In genomic region chr2:118835739-118836410, GRCh38 we compare ENCODE assay signal across 9 cellular contexts. TPM values are rescaled to one million over a fixed set of nuclear protein-coding genes. Genes with fewer than 3 reads are reported as not detected.
DNase-seq lines count a peak whose midpoint lies in the region; ATAC-seq and TF ChIP-seq lines count a peak whose summit lies in the region.
"Had no signal": no experiment of that assay in that cellular context is flagged by ENCODE, and none has a peak within 500 bp of the region (broad histone marks: within the 10 kb centered on the region; RNA-seq: fewer than 3 reads in every experiment).

No MANE protein-coding gene starts in this region.

- TF ChIP-seq CTCF in GM23338 (conservative IDR thresholded peaks at IDR 0.05; ENCODE audit: low read depth in 2 of 2) (no peak), WI38 (IDR thresholded peaks at IDR 0.05; ENCODE audit: low read depth, low read length) (no peak), gastrocnemius medialis (IDR thresholded peaks at IDR 0.05 in 4 of 5, conservative IDR thresholded peaks at IDR 0.05 in 1 of 5) (no peak)

- H3K27ac ChIP-seq in GM23338 (ENCODE audit: low read depth) = no peak overlapping the region
- no peak overlapping the region for H3K27ac ChIP-seq in iPS-18a (ENCODE audit: low read length)
- peak overlapping the region; percentile 77 to 96 (median 92) for H3K27ac ChIP-seq in gastrocnemius medialis

- peak overlapping the region; percentile 91 for H3K4me2 ChIP-seq in GM23338

- H3K36me3 ChIP-seq in GM23338 (ENCODE audit: insufficient read depth) (no peaks in the 10 kb centered on the region), iPS-18a (ENCODE audit: control insufficient read depth, low read depth, low read length) (no peaks in the 10 kb centered on the region), gastrocnemius medialis (no peaks in the 10 kb centered on the region)

- H4K20me1 ChIP-seq in GM23338 (replicated peaks; ENCODE audit: insufficient read depth) = peaks cover 23% of the 10 kb centered on the region

- ATAC-seq in GM23338 = peak; percentile 21
- ATAC-seq in gastrocnemius medialis = peak; percentile 69 to 77
- ATAC-seq in GM19035 (IDR thresholded peaks at IDR 0.05; ENCODE audit: unreplicated experiment) = no peak

- H3K9me3 Mint-ChIP-seq in GM23338 = no peaks in the 10 kb centered on the region; the same call in 1 of the 3 replicates

- H3K9ac ChIP-seq in iPS-18a (ENCODE audit: low read length) = no peak overlapping the region

- peaks cover 46% of the 10 kb centered on the region for H3K4me1 ChIP-seq in GM23338 (ENCODE audit: insufficient read depth)
- peaks cover 9% of the 10 kb centered on the region for H3K4me1 ChIP-seq in iPS-18a (ENCODE audit: control insufficient read depth, low read depth, low read length)
- peaks cover 7 to 36% of the 10 kb centered on the region in 2 donors for H3K4me1 ChIP-seq in gastrocnemius medialis

- peak in 1 of 2 donors; percentile 51 for TF ChIP-seq POLR2A in gastrocnemius medialis (IDR thresholded peaks at IDR 0.05)

- H3K4me3 ChIP-seq in GM23338 (peak overlapping the region; percentile 69), WI38 (ENCODE audit: low read depth, low read length) (0 out of 2 replicates have a peak overlapping the region, but pooled peaks have one; percentile 18), iPS-18a (ENCODE audit: low read length) (peak overlapping the region; percentile 52), gastrocnemius medialis (peak overlapping the region; percentile 73 to 93 (median 76))

- no peak overlapping the region for H3K27ac Mint-ChIP-seq in GM23338

- no peaks in the 10 kb centered on the region for H3K36me3 Mint-ChIP-seq in GM23338 (ENCODE audit: low read depth)

- H2AFZ ChIP-seq in GM23338 = peak overlapping the region; percentile 98

- peaks cover 100% of the 10 kb centered on the region for H3K27me3 Mint-ChIP-seq in GM23338 (ENCODE audit: insufficient read depth, low read depth, poor library complexity)

- in situ Hi-C loops in gastrocnemius medialis (cut with MboI; ENCODE audit: low sequenced_read_pairs in 4 of 4) = no loop called here

- intact Hi-C loops in gastrocnemius medialis (cut with DNase I; ENCODE audit: low total_unique reads) = loop anchor here (5.0 kb wide), 1 partner anchor 1706 kb away; no protein-coding TSS in a partner anchor

- no peaks in the 10 kb centered on the region for H3K9me2 ChIP-seq in GM23338 (ENCODE audit: insufficient read depth)

- H3K79me2 ChIP-seq in GM23338 (replicated peaks; ENCODE audit: insufficient read depth) = no peaks in the 10 kb centered on the region

- DNase-seq in GM23338 (ENCODE audit: low spot score) = peak; percentile 59
- DNase-seq in gastrocnemius medialis = peak in 1 of 2 donors; percentile 77
- no peak for DNase-seq in GDM1 (lab: John Stamatoyannopoulos, UW)
- no peak for DNase-seq in DMS79 (lab: John Stamatoyannopoulos, UW)
- no peak for DNase-seq in COR-L47 (lab: John Stamatoyannopoulos, UW)

- peak overlapping the region; percentile 71 for H3K4me3 Mint-ChIP-seq in GM23338

- H3K9me3 ChIP-seq in iPS-18a (ENCODE audit: control insufficient read depth, low read depth, low read length) (no peaks in the 10 kb centered on the region), gastrocnemius medialis (no peaks in the 10 kb centered on the region)

- peaks cover 8% of the 10 kb centered on the region; the same call in 1 of the 2 replicates for H3F3A ChIP-seq in GM23338 (replicated peaks; ENCODE audit: low read depth)

- H3K4me1 Mint-ChIP-seq in GM23338 = peaks cover 38% of the 10 kb centered on the region

- H3K27me3 ChIP-seq in GM23338 (ENCODE audit: insufficient read depth) (peaks cover 100% of the 10 kb centered on the region), iPS-18a (ENCODE audit: control insufficient read depth, insufficient read depth, low read length) (peaks cover 100% of the 10 kb centered on the region), gastrocnemius medialis (no peaks in the 10 kb centered on the region)

TF ChIP-seq in GM23338, 12 proteins besides CTCF, POLR2A, EP300 and RAD21:
- TF ChIP-seq JUNB (IDR thresholded peaks at IDR 0.05; ENCODE audit: unreplicated experiment) = no peak
- peak; percentile 23 for TF ChIP-seq EZH2phosphoT487 (IDR thresholded peaks at IDR 0.05; ENCODE audit: unreplicated experiment)

RNA-seq across cellular contexts. Expression of gene EN1, which starts 11.6 kb away (rescaled TPM):
- 0.24 TPM in 1 of 2 replicates, not detected in the other for total RNA-seq in GM23338 (2014; rRNA removed; shearing (Covaris generic))
- polyA plus RNA-seq in GM23338 (2016; fragmentation: Nextera tagmentation; extraction: Ambion mirVana) = 0.09 and 0.21 TPM in 2 replicates
- 10 to 100 TPM in 1 of 4 donors, 1 to 10 TPM in 3; 3.9 to 11.0 (median 6.7) TPM for total RNA-seq in gastrocnemius medialis
- total RNA-seq: mononuclear cell had no signal

Comparison
In these comparisons a context has a peak if more than half of its experiments do, and no peak if none do; other contexts are left out.
1. H3K27ac ChIP-seq: peak in gastrocnemius medialis (4 of 4); none in GM23338 (single experiment) and iPS-18a (single experiment).
2. H3K4me3 ChIP-seq: peak in every context shown above with its lines; median percentile 76 in gastrocnemius medialis; 69 in GM23338; 52 in iPS-18a; 18 in WI38.